In the genomic region with DNA sequence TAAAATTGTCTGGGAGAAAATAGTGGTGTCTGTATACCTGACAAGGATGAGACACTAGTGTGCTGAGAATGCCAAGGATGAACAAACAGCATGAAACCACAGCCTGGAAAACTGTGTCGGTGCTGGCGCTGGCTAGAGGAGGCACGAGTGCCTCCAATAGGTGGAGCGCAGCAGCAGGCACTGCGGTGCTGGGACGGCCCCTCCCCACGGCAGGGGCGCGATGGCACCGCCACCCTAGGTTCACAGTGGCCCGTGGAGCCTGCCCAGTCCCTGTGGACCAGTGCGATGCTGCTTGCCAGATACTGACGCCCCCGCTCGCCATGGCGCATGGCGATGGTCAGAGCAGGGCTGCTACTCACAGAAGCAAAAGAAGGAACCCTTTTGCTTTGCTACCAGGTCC, we compare ENCODE assay signal across 19 cellular contexts. TPM values are rescaled to one million over a fixed set of nuclear protein-coding genes. Genes with fewer than 3 reads are reported as not detected.
A peak's percentile ranks its signal among the peaks of the same experiment; 100 is the strongest.
DNase-seq lines count a peak whose midpoint lies in the region; ATAC-seq and TF ChIP-seq lines count a peak whose summit lies in the region.
"Had no signal": no experiment of that assay in that cellular context is flagged by ENCODE, and none has a peak within 500 bp of the region (broad histone marks: within the 10 kb centered on the region; RNA-seq: fewer than 3 reads in every experiment).

No MANE protein-coding gene starts in this region.

- peak; percentile 80 for DNase-seq in DMS 273 (lab: John Stamatoyannopoulos, UW; ENCODE audit: unreplicated experiment)
- DNase-seq in DMS 273 treated with DMSO at 0.1 percent for 48 hours (lab: John Stamatoyannopoulos, UW) = no peak
- DNase-seq in dorsolateral prefrontal cortex = peak in 1 of 10 donors; percentile 37
- no peak for DNase-seq in stimulated activated effector memory CD8-positive, alpha-beta T cell treated with anti-CD3 and anti-CD28 coated beads, Interleukin-12 subunit alpha, Interleukin-12 subunit beta, amount 100 ng/mL, for 72 hours (ENCODE audit: low spot score in 2 of 2)
- no peak for DNase-seq in sciatic nerve (ENCODE audit: low spot score)
- no peak for DNase-seq in NCI-H345 (lab: John Stamatoyannopoulos, UW)
- DNase-seq: 8988T, Calu3, GF-D8, KBM-7, NCI-H1048, NCI-H187, Peyer's patch, SHP77 had no signal

- intact Hi-C loops in dorsolateral prefrontal cortex (cut with DNase I) (no loop called here), sciatic nerve (cut with DNase I) (no loop called here)

- no peaks in the 10 kb centered on the region for H3K27me3 Mint-ChIP-seq in IgD-negative memory B cell

- no peaks in the 10 kb centered on the region for H3K36me3 Mint-ChIP-seq in IgD-negative memory B cell
- peaks cover 72% of the 10 kb centered on the region for H3K36me3 Mint-ChIP-seq in stimulated activated effector memory CD8-positive, alpha-beta T cell treated with anti-CD3 and anti-CD28 coated beads, Interleukin-12 subunit alpha, Interleukin-12 subunit beta, amount 100 ng/mL, for 72 hours

- H3K27ac ChIP-seq in dorsolateral prefrontal cortex = peak overlapping the region in 32 of 59 donors; percentile 0 to 84 (median 46)
- H3K27ac ChIP-seq: C4-2B, Peyer's patch had no signal

- H3K4me1 Mint-ChIP-seq in IgD-negative memory B cell = no peaks in the 10 kb centered on the region
- no peaks in the 10 kb centered on the region for H3K4me1 Mint-ChIP-seq in stimulated activated effector memory CD8-positive, alpha-beta T cell treated with anti-CD3 and anti-CD28 coated beads, Interleukin-12 subunit alpha, Interleukin-12 subunit beta, amount 100 ng/mL, for 72 hours

- H3K27ac Mint-ChIP-seq in IgD-negative memory B cell = peak overlapping the region in 2 of 3 donors; percentile 90 to 92
- peak overlapping the region; percentile 35 for H3K27ac Mint-ChIP-seq in stimulated activated effector memory CD8-positive, alpha-beta T cell treated with anti-CD3 and anti-CD28 coated beads, Interleukin-12 subunit alpha, Interleukin-12 subunit beta, amount 100 ng/mL, for 72 hours

- H3K4me3 Mint-ChIP-seq in IgD-negative memory B cell = peak overlapping the region in 1 of 4 donors; percentile 45
- H3K4me3 Mint-ChIP-seq in stimulated activated effector memory CD8-positive, alpha-beta T cell treated with anti-CD3 and anti-CD28 coated beads, Interleukin-12 subunit alpha, Interleukin-12 subunit beta, amount 100 ng/mL, for 72 hours = no peak overlapping the region

- H3K4me3 ChIP-seq in dorsolateral prefrontal cortex = no peak overlapping the region
- H3K4me3 ChIP-seq: Peyer's patch had no signal

- no peak for ATAC-seq in stimulated activated effector memory CD8-positive, alpha-beta T cell treated with anti-CD3 and anti-CD28 coated beads, Interleukin-12 subunit alpha, Interleukin-12 subunit beta, amount 100 ng/mL, for 72 hours
- no peak for ATAC-seq in sciatic nerve
- ATAC-seq in GM18861 (IDR thresholded peaks at IDR 0.05; ENCODE audit: unreplicated experiment) = no peak
- ATAC-seq: HCT116 had no signal

- no peak for TF ChIP-seq CTCF in dorsolateral prefrontal cortex (IDR thresholded peaks at IDR 0.05 in 54 of 56, conservative IDR thresholded peaks at IDR 0.05 in 2 of 56; ENCODE audit: low read depth in 1 of 56, partially characterized antibody in 56 of 56)

- no peaks in the 10 kb centered on the region for H3K27me3 ChIP-seq in dorsolateral prefrontal cortex
- H3K27me3 ChIP-seq: Peyer's patch had no signal

- H3K9me3 Mint-ChIP-seq in IgD-negative memory B cell = no peaks in the 10 kb centered on the region
- no peaks in the 10 kb centered on the region for H3K9me3 Mint-ChIP-seq in stimulated activated effector memory CD8-positive, alpha-beta T cell treated with anti-CD3 and anti-CD28 coated beads, Interleukin-12 subunit alpha, Interleukin-12 subunit beta, amount 100 ng/mL, for 72 hours

RNA-seq across cellular contexts. Expression of a gene that starts 6.8 kb away (rescaled TPM):
- polyA plus RNA-seq in IgD-negative memory B cell = 36.4 TPM
- total RNA-seq in dorsolateral prefrontal cortex = 10 to 100 TPM; 23.3 to 59.4 (median 39.0) TPM
- total RNA-seq in sciatic nerve = 26.7 TPM

RNA-seq across cellular contexts. Expression of a gene that starts 21.0 kb away (rescaled TPM):
- polyA plus RNA-seq in IgD-negative memory B cell = 5.1 TPM
- total RNA-seq in dorsolateral prefrontal cortex (10 to 100 TPM; 29.8 to 83.7 (median 54.3) TPM), sciatic nerve (9.9 TPM)
- total RNA-seq: Calu3 had no signal

RNA-seq across cellular contexts. Expression of a gene that starts 32.5 kb away (rescaled TPM):
- 130 TPM for polyA plus RNA-seq in IgD-negative memory B cell
- total RNA-seq in dorsolateral prefrontal cortex = 100 to 1,000 TPM; 102 to 205 (median 156) TPM
- 189 TPM for total RNA-seq in sciatic nerve

RNA-seq across cellular contexts. Expression of a gene that starts 46.7 kb away (rescaled TPM):
- 0.45 TPM for polyA plus RNA-seq in IgD-negative memory B cell
- total RNA-seq in dorsolateral prefrontal cortex (1 to 10 TPM in 112 of 120 experiments, under 1 TPM in 8; 0.62 to 5.4 (median 2.0) TPM), sciatic nerve (0.13 TPM)
- total RNA-seq: Calu3, HT1080 had no signal
